In genomic region chr2:100757621-100758394, GRCh38 we compare ENCODE assay signal across 16 cellular contexts.
DNase-seq lines count a peak whose midpoint lies in the region; ATAC-seq and TF ChIP-seq lines count a peak whose summit lies in the region.
"Had no signal": no experiment of that assay in that cellular context is flagged by ENCODE, and none has a peak within 500 bp of the region (broad histone marks: within the 10 kb centered on the region; RNA-seq: fewer than 3 reads in every experiment).

No MANE protein-coding gene starts in this region.

- H3K9me3 ChIP-seq in Panc1 (ENCODE audit: control insufficient read depth, insufficient read depth, low read depth, low read length) = no peaks in the 10 kb centered on the region
- no peaks in the 10 kb centered on the region for H3K9me3 ChIP-seq in Karpas-422 (ENCODE audit: low read length)
- H3K9me3 ChIP-seq in testis = no peaks in the 10 kb centered on the region
- H3K9me3 ChIP-seq: heart right ventricle had no signal

- no peaks in the 10 kb centered on the region for H3K79me2 ChIP-seq in Karpas-422 (ENCODE audit: low read length)

- TF ChIP-seq CTCF in Panc1 (IDR thresholded peaks at IDR 0.05) (no peak), testis (IDR thresholded peaks at IDR 0.05) (no peak)

- no peaks in the 10 kb centered on the region for H3K36me3 Mint-ChIP-seq in stimulated activated memory B cell treated with anti-CD40 and anti-IgM and Interleukin-4, amounts not matched to agents 10 μg/mL and 1 μg/mL and 100 μg/mL, for 72 hours
- no peaks in the 10 kb centered on the region for H3K36me3 Mint-ChIP-seq in activated T-helper 17 cell treated with anti-CD3 and anti-CD28 coated beads, Interleukin-2, amount 50 U/mL, for 72 hours (ENCODE audit: low read depth)
- H3K36me3 Mint-ChIP-seq: natural killer cell had no signal

- no peak overlapping the region for H3K9ac ChIP-seq in Karpas-422 (ENCODE audit: low read length)

- H3K4me1 Mint-ChIP-seq in stimulated activated memory B cell treated with anti-CD40 and anti-IgM and Interleukin-4, amounts not matched to agents 10 μg/mL and 1 μg/mL and 100 μg/mL, for 72 hours = no peaks in the 10 kb centered on the region
- H3K4me1 Mint-ChIP-seq in activated T-helper 17 cell treated with anti-CD3 and anti-CD28 coated beads, Interleukin-2, amount 50 U/mL, for 72 hours = no peaks in the 10 kb centered on the region
- H3K4me1 Mint-ChIP-seq: natural killer cell had no signal

- BruUV-seq in Panc1 (replicated peaks; lab: Mats Ljungman, UMichigan) = no TSS peak

- no peak overlapping the region for H3K4me3 ChIP-seq in Panc1 (ENCODE audit: low read depth in 2 of 2, low read length in 2 of 2)
- H3K4me3 ChIP-seq in Karpas-422 (ENCODE audit: low read length) = no peak overlapping the region
- no peak overlapping the region for H3K4me3 ChIP-seq in testis
- H3K4me3 ChIP-seq: heart right ventricle had no signal

- POLR2A ChIA-PET in Panc1 (lab: Charles Lee) = interaction anchor here (0.7 kb wide), 1 partner anchor 221 kb away, joined by 7 read pairs; no protein-coding TSS in a partner anchor

- H3K9me3 Mint-ChIP-seq in stimulated activated memory B cell treated with anti-CD40 and anti-IgM and Interleukin-4, amounts not matched to agents 10 μg/mL and 1 μg/mL and 100 μg/mL, for 72 hours = peaks cover 6% of the 10 kb centered on the region
- no peaks in the 10 kb centered on the region for H3K9me3 Mint-ChIP-seq in activated T-helper 17 cell treated with anti-CD3 and anti-CD28 coated beads, Interleukin-2, amount 50 U/mL, for 72 hours
- H3K9me3 Mint-ChIP-seq: natural killer cell had no signal

- H3K9me2 ChIP-seq in Karpas-422 (replicated peaks; ENCODE audit: insufficient read depth, low read length) = no peaks in the 10 kb centered on the region

- H4K20me1 ChIP-seq in Karpas-422 (ENCODE audit: insufficient read depth, low read depth, low read length) = no peaks in the 10 kb centered on the region

- H3K4me2 ChIP-seq in Karpas-422 (ENCODE audit: low read depth, low read length, poor library complexity, severe bottlenecking) = no peak overlapping the region

- TF ChIP-seq POLR2A in testis (IDR thresholded peaks at IDR 0.05) = no peak

- in situ Hi-C loops in Panc1 (cut with HindIII; ENCODE audit: low pct_unique_long_range_greater_than_20kb, low sequenced_read_pairs) = no loop called here

- peaks cover 7% of the 10 kb centered on the region for H3K4me1 ChIP-seq in Panc1 (ENCODE audit: control insufficient read depth, insufficient read depth, low read length)
- H3K4me1 ChIP-seq in Karpas-422 (ENCODE audit: low read length) = peaks cover 34% of the 10 kb centered on the region
- H3K4me1 ChIP-seq in testis = no peaks in the 10 kb centered on the region

- no peak overlapping the region for H2AFZ ChIP-seq in Karpas-422 (ENCODE audit: low read length)

- peak overlapping the region; percentile 6; the same call in 1 of the 2 replicates for H3K27ac ChIP-seq in Panc1 (ENCODE audit: low read length)
- H3K27ac ChIP-seq in epithelial cell of prostate = peak overlapping the region; percentile 21
- no peak overlapping the region for H3K27ac ChIP-seq in Karpas-422 (ENCODE audit: low read length)
- H3K27ac ChIP-seq in testis = no peak overlapping the region

- DNase-seq in COLO829 (ENCODE audit: low spot score) = peak; percentile 97
- no peak for DNase-seq in Panc1 (ENCODE audit: low read depth, low spot score)
- DNase-seq in epithelial cell of prostate (ENCODE audit: low read depth, low spot score) = peak; percentile 53
- DNase-seq in non-pigmented ciliary epithelial cell (ENCODE audit: low read depth) = peak; percentile 78
- DNase-seq in Karpas-422 = no peak
- DNase-seq in testis = no peak
- DNase-seq: activated CD4-positive, alpha-beta T cell treated with anti-CD3 and anti-CD28 coated beads for 4 hours; activated naive CD4-positive, alpha-beta T cell treated with Interleukin-2 at 50 U/mL for 16 hours; Calu3; heart right ventricle; natural killer cell; NCI-H1417 treated with DMSO at 0.1 percent for 48 hours; RPMI8226; stimulated activated CD4-positive, alpha-beta T cell treated with anti-CD3 and anti-CD28 coated beads, Interleukin-2, amount 100 ng/mL, for 48 hours had no signal

- CTCF ChIA-PET in Panc1 (lab: Charles Lee) = interaction anchor here (0.7 kb wide), 1 partner anchor 584 kb away, joined by 5 read pairs; no protein-coding TSS in a partner anchor

- intact Hi-C loops in Panc1 (cut with micrococcal nuclease; ENCODE audit: unreplicated experiment) (no loop called here), testis (cut with DNase I; ENCODE audit: low total_unique reads) (no loop called here)

- H3K36me3 ChIP-seq in Panc1 (ENCODE audit: control insufficient read depth, insufficient read depth, low read length) (no peaks in the 10 kb centered on the region), Karpas-422 (ENCODE audit: insufficient read depth, low read length) (no peaks in the 10 kb centered on the region), testis (ENCODE audit: low read depth, missing control alignments) (no peaks in the 10 kb centered on the region)
- H3K36me3 ChIP-seq: heart right ventricle had no signal

- WGBS in testis, 2 donors = 87 to 90% methylated on average over 6 of the region's 6 CpGs

- H3K27me3 ChIP-seq in Panc1 (ENCODE audit: control insufficient read depth, insufficient read depth, low read length) (no peaks in the 10 kb centered on the region), Karpas-422 (ENCODE audit: low read length) (no peaks in the 10 kb centered on the region), testis (no peaks in the 10 kb centered on the region)
- H3K27me3 ChIP-seq: heart right ventricle had no signal

- peak; percentile 90 for ATAC-seq in Panc1
- no peak for ATAC-seq in stimulated activated memory B cell treated with anti-CD40 and anti-IgM and Interleukin-4, amounts not matched to agents 10 μg/mL and 1 μg/mL and 100 μg/mL, for 72 hours
- no peak for ATAC-seq in activated T-helper 17 cell treated with anti-CD3 and anti-CD28 coated beads, Interleukin-2, amount 50 U/mL, for 72 hours (replicated peaks)
- ATAC-seq: natural killer cell had no signal

- no peak overlapping the region for H3K4me3 Mint-ChIP-seq in stimulated activated memory B cell treated with anti-CD40 and anti-IgM and Interleukin-4, amounts not matched to agents 10 μg/mL and 1 μg/mL and 100 μg/mL, for 72 hours
- no peak overlapping the region for H3K4me3 Mint-ChIP-seq in activated T-helper 17 cell treated with anti-CD3 and anti-CD28 coated beads, Interleukin-2, amount 50 U/mL, for 72 hours
- H3K4me3 Mint-ChIP-seq: natural killer cell had no signal

- no peak overlapping the region for H3K27ac Mint-ChIP-seq in stimulated activated memory B cell treated with anti-CD40 and anti-IgM and Interleukin-4, amounts not matched to agents 10 μg/mL and 1 μg/mL and 100 μg/mL, for 72 hours
- no peak overlapping the region for H3K27ac Mint-ChIP-seq in activated T-helper 17 cell treated with anti-CD3 and anti-CD28 coated beads, Interleukin-2, amount 50 U/mL, for 72 hours
- H3K27ac Mint-ChIP-seq: natural killer cell had no signal

- H3K27me3 Mint-ChIP-seq in stimulated activated memory B cell treated with anti-CD40 and anti-IgM and Interleukin-4, amounts not matched to agents 10 μg/mL and 1 μg/mL and 100 μg/mL, for 72 hours = peaks cover 34% of the 10 kb centered on the region
- peaks cover 9% of the 10 kb centered on the region for H3K27me3 Mint-ChIP-seq in activated T-helper 17 cell treated with anti-CD3 and anti-CD28 coated beads, Interleukin-2, amount 50 U/mL, for 72 hours

Comparison
In these comparisons a context has a peak if more than half of its experiments do, and no peak if none do; other contexts are left out.
1. DNase-seq: peak in COLO829 (single experiment), epithelial cell of prostate (single experiment) and non-pigmented ciliary epithelial cell (single experiment); none in Panc1 (single experiment), Karpas-422 (single experiment) and testis (single experiment).
2. H3K27ac ChIP-seq: peak in Panc1 (single experiment) and epithelial cell of prostate (single experiment); none in Karpas-422 (single experiment) and testis (0 of 2).